ENCODE assay signal across 8 cellular contexts in genomic region chr12:132955094-132955932, GRCh38. TPM values are rescaled to one million over a fixed set of nuclear protein-coding genes. Genes with fewer than 3 reads are reported as not detected.
DNase-seq lines count a peak whose midpoint lies in the region; ATAC-seq, FAIRE-seq and TF ChIP-seq lines count a peak whose summit lies in the region.

No MANE protein-coding gene starts in this region.

- H3K4me1 ChIP-seq in endocrine pancreas (ENCODE audit: control insufficient read depth, insufficient read depth, low read length): no peaks in the 10 kb centered on the region
- H3K4me1 ChIP-seq in mesenchymal stem cell (ENCODE audit: control insufficient read depth, insufficient read depth, low read depth, low read length): peaks cover 4% of the 10 kb centered on the region

- no peak for FAIRE-seq in D721Med (lab: Jason Lieb, UNC)

- H2AK5ac ChIP-seq in mesenchymal stem cell (ENCODE audit: low read length, severe bottlenecking): peak overlapping the region; percentile 31

- H2BK120ac ChIP-seq in mesenchymal stem cell (ENCODE audit: low read depth, low read length): peak overlapping the region; percentile 80

- no peak for TF ChIP-seq CTCF in D721Med (IDR thresholded peaks at IDR 0.05; ENCODE audit: insufficient read depth, missing control alignments)

- H3K4ac ChIP-seq in mesenchymal stem cell (ENCODE audit: low read depth in 1 of 2, low read length in 2 of 2): peak overlapping the region; percentile 83 to 96

- peak overlapping the region; percentile 98 for H4K8ac ChIP-seq in mesenchymal stem cell (ENCODE audit: low read length)

- peak; percentile 29 for ATAC-seq in GM19395 (IDR thresholded peaks at IDR 0.05; ENCODE audit: unreplicated experiment)
- ATAC-seq in HG03558 (IDR thresholded peaks at IDR 0.05; ENCODE audit: extremely low read depth, unreplicated experiment): peak; percentile 11

- H3K4me3 ChIP-seq in SK-N-MC: peak overlapping the region; percentile 93
- H3K4me3 ChIP-seq in endocrine pancreas (ENCODE audit: control insufficient read depth, insufficient read depth, low read length): peak overlapping the region; percentile 40
- H3K4me3 ChIP-seq in mesenchymal stem cell (ENCODE audit: insufficient read depth in 1 of 2, low read depth in 1 of 2, low read length in 2 of 2): peak overlapping the region; percentile 89 to 97

- peak; percentile 60 for DNase-seq in D721Med (ENCODE audit: insufficient read length, low spot score)
- DNase-seq in SK-N-MC (ENCODE audit: low read depth, low spot score): no peak
- peak; percentile 81 for DNase-seq in mesenchymal stem cell
- no peak for DNase-seq in GM19240 (ENCODE audit: insufficient read length, low spot score)

- H3K27ac ChIP-seq in SK-N-MC (peak overlapping the region; percentile 57; the same call in 1 of the 2 replicates), mesenchymal stem cell (ENCODE audit: low read length, poor library complexity, severe bottlenecking) (peak overlapping the region; percentile 78), temporal lobe (ENCODE audit: low read depth, low read length) (peak overlapping the region; percentile 42)

- H3K27me3 ChIP-seq in endocrine pancreas (ENCODE audit: control insufficient read depth, insufficient read depth, low read length): no peaks in the 10 kb centered on the region
- no peaks in the 10 kb centered on the region for H3K27me3 ChIP-seq in mesenchymal stem cell (ENCODE audit: control insufficient read depth in 1 of 2, insufficient read depth in 1 of 2, low read length in 2 of 2)

- 18% methylated on average over 31 of the region's 32 CpGs for WGBS in mesenchymal stem cell

- H3K9ac ChIP-seq in SK-N-MC (ENCODE audit: insufficient read length): peak overlapping the region; percentile 95
- peak overlapping the region; percentile 74 for H3K9ac ChIP-seq in endocrine pancreas (ENCODE audit: control insufficient read depth, insufficient read depth, low read length)
- H3K9ac ChIP-seq in mesenchymal stem cell (ENCODE audit: low read length): peak overlapping the region; percentile 96

- H2BK12ac ChIP-seq in mesenchymal stem cell (ENCODE audit: low read length in 2 of 2): peak overlapping the region; percentile 3 to 56

- H3K4me2 ChIP-seq in mesenchymal stem cell (ENCODE audit: low read length, poor library complexity, severe bottlenecking): peak overlapping the region; percentile 80

- H3K14ac ChIP-seq in mesenchymal stem cell (ENCODE audit: low read length in 2 of 2): peak overlapping the region in 1 of 2 experiments; percentile 83

- peak overlapping the region; percentile 49 for H2BK5ac ChIP-seq in mesenchymal stem cell (ENCODE audit: low read depth, low read length, poor library complexity, severe bottlenecking)

- H3K36me3 ChIP-seq in SK-N-MC (ENCODE audit: insufficient read depth, low read length) (peaks cover 8% of the 10 kb centered on the region; the same call in 1 of the 2 replicates), endocrine pancreas (ENCODE audit: control insufficient read depth, insufficient read depth, low read length) (no peaks in the 10 kb centered on the region), mesenchymal stem cell (ENCODE audit: control insufficient read depth in 1 of 2, insufficient read depth in 2 of 2, low read depth in 1 of 2, low read length in 2 of 2) (peaks cover 18 to 29% of the 10 kb centered on the region in 2 experiments)

- peak overlapping the region; percentile 74 for H4K91ac ChIP-seq in mesenchymal stem cell (ENCODE audit: low read length)

- no peak overlapping the region for H2BK15ac ChIP-seq in mesenchymal stem cell (ENCODE audit: low read depth, poor library complexity, severe bottlenecking)

- H3K9me3 ChIP-seq in SK-N-MC (ENCODE audit: low read depth, low read length) (peaks cover 11% of the 10 kb centered on the region; the same call in 1 of the 2 replicates), endocrine pancreas (ENCODE audit: control insufficient read depth, low read length) (peaks cover 2% of the 10 kb centered on the region), mesenchymal stem cell (ENCODE audit: control insufficient read depth, low read length) (peaks cover 39% of the 10 kb centered on the region)

- peak overlapping the region; percentile 74 for H2AFZ ChIP-seq in mesenchymal stem cell (ENCODE audit: low read depth, low read length)

- H3K79me1 ChIP-seq in mesenchymal stem cell (replicated peaks; ENCODE audit: low read length, poor library complexity, severe bottlenecking): peaks cover 24% of the 10 kb centered on the region

- peak overlapping the region; percentile 80 to 87 for H3K18ac ChIP-seq in mesenchymal stem cell (ENCODE audit: low read depth in 1 of 2, low read length in 2 of 2)

- H3K23ac ChIP-seq in mesenchymal stem cell (ENCODE audit: low read length in 2 of 2): peak overlapping the region in 1 of 2 experiments; percentile 10

RNA-seq across cellular contexts. Expression of gene ZNF605, which starts 0.8 kb away (rescaled TPM):
- polyA plus RNA-seq in mesenchymal stem cell (2013, experiment 1 of 2): 5.0 TPM
- polyA plus RNA-seq in mesenchymal stem cell (2013, experiment 2 of 2): 6.1 TPM
- 22.1 TPM for total RNA-seq in temporal lobe

RNA-seq across cellular contexts. Expression of gene ZNF26, which starts 30.9 kb away (rescaled TPM):
- 3.5 TPM for polyA plus RNA-seq in mesenchymal stem cell (2013, experiment 1 of 2)
- 3.1 TPM for polyA plus RNA-seq in mesenchymal stem cell (2013, experiment 2 of 2)
- 15.5 TPM for total RNA-seq in temporal lobe

Comparison
In these comparisons a context has a peak if more than half of its experiments do, and no peak if none do; other contexts are left out.
1. DNase-seq: peak in D721Med (single experiment) and mesenchymal stem cell (single experiment); none in SK-N-MC (single experiment) and GM19240 (single experiment).
2. H3K4me3 ChIP-seq: peak in every context shown above with its lines; median percentile 93 in SK-N-MC; 93 in mesenchymal stem cell; 40 in endocrine pancreas.
3. Peak in every context shown above with its lines, with median percentiles within 50 percentile points of each other: H3K27ac ChIP-seq and H3K9ac ChIP-seq.